Comparison of ENCODE assay signal across 15 cellular contexts in genomic region chr5:66981705-66982387, GRCh38.
A peak's percentile ranks its signal among the peaks of the same experiment; 100 is the strongest.
DNase-seq lines count a peak whose midpoint lies in the region; ATAC-seq and TF ChIP-seq lines count a peak whose summit lies in the region.
"Had no signal": no experiment of that assay in that cellular context is flagged by ENCODE, and none has a peak within 500 bp of the region (broad histone marks: within the 10 kb centered on the region; RNA-seq: fewer than 3 reads in every experiment).

No MANE protein-coding gene starts in this region.

- no peak for ATAC-seq in HG03457 (IDR thresholded peaks at IDR 0.05; ENCODE audit: unreplicated experiment)
- ATAC-seq: activated CD8-positive, alpha-beta T cell treated with anti-CD3 and anti-CD28 coated beads, Interleukin-2, amount 10 ng/mL, durations not matched to agents 7 days and 5 days; activated naive CD4-positive, alpha-beta T cell treated with anti-CD3 and anti-CD28 coated beads, Interleukin-2, amount 50 U/mL, for 72 hours; activated T-cell treated with anti-CD3 and anti-CD28 coated beads, Interleukin-2, amount 50 U/mL, for 72 hours; WTC11 had no signal

- H3K4me3 ChIP-seq in ascending aorta, result peak overlapping the region in 1 of 2 donors; percentile 9
- no peak overlapping the region for H3K4me3 ChIP-seq in hepatocyte
- H3K4me3 ChIP-seq in thyroid gland (replicated peaks in 1 of 3), result no peak overlapping the region

- H3K36me3 ChIP-seq in ascending aorta, result no peaks in the 10 kb centered on the region
- H3K36me3 ChIP-seq in hepatocyte (replicated peaks; ENCODE audit: insufficient read depth, low read depth), result no peaks in the 10 kb centered on the region
- no peaks in the 10 kb centered on the region for H3K36me3 ChIP-seq in thyroid gland

- H3K4me2 ChIP-seq in hepatocyte, result no peak overlapping the region

- no peaks in the 10 kb centered on the region for H3K27me3 ChIP-seq in ascending aorta
- H3K27me3 ChIP-seq in hepatocyte, result no peaks in the 10 kb centered on the region
- no peaks in the 10 kb centered on the region for H3K27me3 ChIP-seq in thyroid gland

- peaks cover 0 to 18% of the 10 kb centered on the region in 2 donors for H3K4me1 ChIP-seq in ascending aorta
- peaks cover 10% of the 10 kb centered on the region for H3K4me1 ChIP-seq in hepatocyte (ENCODE audit: insufficient read depth)
- peaks cover 29 to 32% of the 10 kb centered on the region in 2 donors for H3K4me1 ChIP-seq in thyroid gland

- H2AFZ ChIP-seq in hepatocyte, result no peak overlapping the region

- H4K20me1 ChIP-seq in hepatocyte (ENCODE audit: insufficient read depth, poor library complexity, severe bottlenecking), result no peaks in the 10 kb centered on the region

- H3K9me2 ChIP-seq in hepatocyte (replicated peaks; ENCODE audit: insufficient read depth), result no peaks in the 10 kb centered on the region

- no peaks in the 10 kb centered on the region for H3K79me2 ChIP-seq in hepatocyte

- H3K27ac ChIP-seq in ascending aorta, result peak overlapping the region; percentile 58 to 77
- H3K27ac ChIP-seq in hepatocyte, result peak overlapping the region; percentile 38
- H3K27ac ChIP-seq in thyroid gland, result peak overlapping the region; percentile 81 to 93 (median 90)

- WGBS in hepatocyte (ENCODE audit: low lambda C conversion rate, missing lambda C conversion rate), result 69% methylated on average over 4 of the region's 4 CpGs
- WGBS in thyroid gland, 2 donors, result 53 to 55% methylated on average over 4 of the region's 4 CpGs

- no peak for TF ChIP-seq POLR2A in thyroid gland (IDR thresholded peaks at IDR 0.05)

- TF ChIP-seq CTCF in ascending aorta (IDR thresholded peaks at IDR 0.05), result no peak
- TF ChIP-seq CTCF in hepatocyte (IDR thresholded peaks at IDR 0.05; ENCODE audit: poor library complexity), result no peak
- peak in 1 of 6 experiments; percentile 9 for TF ChIP-seq CTCF in thyroid gland (IDR thresholded peaks at IDR 0.05)

- H3K9me3 ChIP-seq in ascending aorta (no peaks in the 10 kb centered on the region), hepatocyte (ENCODE audit: low read depth) (no peaks in the 10 kb centered on the region), thyroid gland (no peaks in the 10 kb centered on the region)

- intact Hi-C loops in ascending aorta (cut with DNase I), result no loop called here
- intact Hi-C loops in thyroid gland (cut with DNase I), result no loop called here

- peak; percentile 37 for DNase-seq in NCI-H2029 treated with DMSO at 0.1 percent for 48 hours (lab: John Stamatoyannopoulos, UW)
- no peak for DNase-seq in ascending aorta (ENCODE audit: low spot score in 2 of 2)
- no peak for DNase-seq in hepatocyte (ENCODE audit: low spot score)
- DNase-seq in thyroid gland, result no peak
- DNase-seq in pons (ENCODE audit: low spot score), result no peak
- DNase-seq in NCI-H524 treated with DMSO at 0.1 percent for 48 hours (lab: John Stamatoyannopoulos, UW), result no peak
- DNase-seq: activated CD8-positive, alpha-beta T cell treated with anti-CD3 and anti-CD28 coated beads, Interleukin-2, amount 10 ng/mL, durations not matched to agents 7 days and 5 days; activated T-cell treated with anti-CD3 and anti-CD28 coated beads, Interleukin-2, amount 50 U/mL, for 72 hours; HFFc6; islet precursor cell; SHP77 treated with DMSO at 0.1 percent for 48 hours; stimulated activated CD4-positive, alpha-beta T cell treated with anti-CD3 and anti-CD28 coated beads, Interleukin-2, amount 100 ng/mL, for 24 hours had no signal

Comparison
In these comparisons a context has a peak if more than half of its experiments do, and no peak if none do; other contexts are left out.
1. H3K27ac ChIP-seq: peak in every context shown above with its lines; median percentile 90 in thyroid gland; 68 in ascending aorta; 38 in hepatocyte.